In genomic region chr3:111299070-111299672, GRCh38 we compare ENCODE assay signal across 13 cellular contexts.
A peak's percentile ranks its signal among the peaks of the same experiment; 100 is the strongest.
DNase-seq lines count a peak whose midpoint lies in the region; ATAC-seq and TF ChIP-seq lines count a peak whose summit lies in the region.
"Had no signal": no experiment of that assay in that cellular context is flagged by ENCODE, and none has a peak within 500 bp of the region (broad histone marks: within the 10 kb centered on the region; RNA-seq: fewer than 3 reads in every experiment).

No MANE protein-coding gene starts in this region.

- no peaks in the 10 kb centered on the region for H3K27me3 Mint-ChIP-seq in activated CD8-positive, alpha-beta memory T cell treated with anti-CD3 and anti-CD28 coated beads, Interleukin-2, amount 10 ng/mL, durations not matched to agents 7 days and 5 days

- H3K27me3 ChIP-seq in SJCRH30: no peaks in the 10 kb centered on the region
- H3K27me3 ChIP-seq: right atrium auricular region had no signal

- H3K4me3 Mint-ChIP-seq in activated CD8-positive, alpha-beta memory T cell treated with anti-CD3 and anti-CD28 coated beads, Interleukin-2, amount 10 ng/mL, durations not matched to agents 7 days and 5 days: no peak overlapping the region
- no peak overlapping the region for H3K4me3 Mint-ChIP-seq in stimulated activated effector memory CD8-positive, alpha-beta T cell treated with anti-CD3 and anti-CD28 coated beads, Interleukin-12 subunit alpha, Interleukin-12 subunit beta, amount 100 ng/mL, for 72 hours

- peaks cover 5% of the 10 kb centered on the region for H3K9me3 Mint-ChIP-seq in activated CD8-positive, alpha-beta memory T cell treated with anti-CD3 and anti-CD28 coated beads, Interleukin-2, amount 10 ng/mL, durations not matched to agents 7 days and 5 days (ENCODE audit: low read depth)
- H3K9me3 Mint-ChIP-seq in stimulated activated effector memory CD8-positive, alpha-beta T cell treated with anti-CD3 and anti-CD28 coated beads, Interleukin-12 subunit alpha, Interleukin-12 subunit beta, amount 100 ng/mL, for 72 hours: no peaks in the 10 kb centered on the region

- no peaks in the 10 kb centered on the region for H3K9me3 ChIP-seq in SJCRH30 (replicated peaks)
- H3K9me3 ChIP-seq: right atrium auricular region had no signal

- no peak for DNase-seq in activated CD8-positive, alpha-beta memory T cell treated with anti-CD3 and anti-CD28 coated beads, Interleukin-2, amount 10 ng/mL, durations not matched to agents 7 days and 5 days
- DNase-seq in activated CD8-positive, alpha-beta memory T cell treated with anti-CD3 and anti-CD28 coated beads, Interleukin-2, amount 50 U/mL, for 48 hours: no peak
- DNase-seq in SJCRH30 (peak; percentile 83 to 96), fibroblast of mammary gland (ENCODE audit: low read depth) (peak; percentile 51), NCI-H1930 (lab: John Stamatoyannopoulos, UW) (no peak), epidermal melanocyte (ENCODE audit: insufficient read length, low spot score) (no peak), GM10248 (ENCODE audit: extremely low spot score) (no peak)
- DNase-seq in stimulated activated effector memory CD8-positive, alpha-beta T cell treated with anti-CD3 and anti-CD28 coated beads, Interleukin-12 subunit alpha, Interleukin-12 subunit beta, amount 100 ng/mL, for 72 hours (ENCODE audit: low spot score in 2 of 2): no peak
- DNase-seq: activated T-cell treated with anti-CD3 and anti-CD28 coated beads, Interleukin-2, amount 50 U/mL, for 1 hour; DMS 273 treated with DMSO at 0.1 percent for 48 hours had no signal

- peaks cover 6% of the 10 kb centered on the region for H3K36me3 Mint-ChIP-seq in activated CD8-positive, alpha-beta memory T cell treated with anti-CD3 and anti-CD28 coated beads, Interleukin-2, amount 10 ng/mL, durations not matched to agents 7 days and 5 days
- no peaks in the 10 kb centered on the region for H3K36me3 Mint-ChIP-seq in stimulated activated effector memory CD8-positive, alpha-beta T cell treated with anti-CD3 and anti-CD28 coated beads, Interleukin-12 subunit alpha, Interleukin-12 subunit beta, amount 100 ng/mL, for 72 hours

- peak overlapping the region; percentile 41 for H3K27ac ChIP-seq in SJCRH30
- H3K27ac ChIP-seq: KMS-11, right atrium auricular region had no signal

- peaks cover 50% of the 10 kb centered on the region for H3K4me1 Mint-ChIP-seq in activated CD8-positive, alpha-beta memory T cell treated with anti-CD3 and anti-CD28 coated beads, Interleukin-2, amount 10 ng/mL, durations not matched to agents 7 days and 5 days
- peaks cover 16% of the 10 kb centered on the region for H3K4me1 Mint-ChIP-seq in stimulated activated effector memory CD8-positive, alpha-beta T cell treated with anti-CD3 and anti-CD28 coated beads, Interleukin-12 subunit alpha, Interleukin-12 subunit beta, amount 100 ng/mL, for 72 hours

- peaks cover 21% of the 10 kb centered on the region for H3K4me1 ChIP-seq in SJCRH30
- H3K4me1 ChIP-seq: right atrium auricular region had no signal

- TF ChIP-seq CTCF in fibroblast of mammary gland (conservative IDR thresholded peaks at IDR 0.05; ENCODE audit: control insufficient read depth, insufficient read depth, low read depth, low read length) (peak; percentile 18), GM10248 (IDR thresholded peaks at IDR 0.05; ENCODE audit: control extremely low read depth, extremely low read depth, low read depth, missing control alignments) (no peak)

- POLR2A ChIA-PET in GM10248 (lab: Yijun Ruan, JAX): no interaction called here

- H3K27ac Mint-ChIP-seq in activated CD8-positive, alpha-beta memory T cell treated with anti-CD3 and anti-CD28 coated beads, Interleukin-2, amount 10 ng/mL, durations not matched to agents 7 days and 5 days: no peak overlapping the region
- H3K27ac Mint-ChIP-seq in stimulated activated effector memory CD8-positive, alpha-beta T cell treated with anti-CD3 and anti-CD28 coated beads, Interleukin-12 subunit alpha, Interleukin-12 subunit beta, amount 100 ng/mL, for 72 hours: peak overlapping the region; percentile 23

- H3K4me3 ChIP-seq in SJCRH30 (no peak overlapping the region), fibroblast of mammary gland (ENCODE audit: control insufficient read depth, low read depth, low read length) (no peak overlapping the region)
- H3K4me3 ChIP-seq: right atrium auricular region had no signal

- H3K36me3 ChIP-seq in SJCRH30: no peaks in the 10 kb centered on the region
- H3K36me3 ChIP-seq: right atrium auricular region had no signal

- peak; percentile 45 for ATAC-seq in activated CD8-positive, alpha-beta memory T cell treated with anti-CD3 and anti-CD28 coated beads, Interleukin-2, amount 10 ng/mL, durations not matched to agents 7 days and 5 days
- peak; percentile 65 for ATAC-seq in stimulated activated effector memory CD8-positive, alpha-beta T cell treated with anti-CD3 and anti-CD28 coated beads, Interleukin-12 subunit alpha, Interleukin-12 subunit beta, amount 100 ng/mL, for 72 hours
- ATAC-seq: esophagus mucosa had no signal

- CTCF ChIA-PET in activated CD8-positive, alpha-beta memory T cell treated with anti-CD3 and anti-CD28 coated beads, Interleukin-2, amount 10 ng/mL, durations not matched to agents 7 days and 5 days (lab: Charles Lee): interaction anchor here (0.8 to 1.4 kb wide), 4 partner anchors 38 to 240 kb away, joined by 3 to 6 read pairs (median 4); no protein-coding TSS in a partner anchor
- CTCF ChIA-PET in GM10248 (lab: Yijun Ruan, JAX): no interaction called here

Comparison
In these comparisons a context has a peak if more than half of its experiments do, and no peak if none do; other contexts are left out.
1. DNase-seq: peak in SJCRH30 (2 of 2) and fibroblast of mammary gland (single experiment); none in activated CD8-positive, alpha-beta memory T cell treated with anti-CD3 and anti-CD28 coated beads, Interleukin-2, amount 10 ng/mL, durations not matched to agents 7 days and 5 days (single experiment), activated CD8-positive, alpha-beta memory T cell treated with anti-CD3 and anti-CD28 coated beads, Interleukin-2, amount 50 U/mL, for 48 hours (single experiment), stimulated activated effector memory CD8-positive, alpha-beta T cell treated with anti-CD3 and anti-CD28 coated beads, Interleukin-12 subunit alpha, Interleukin-12 subunit beta, amount 100 ng/mL, for 72 hours (0 of 2), NCI-H1930 (0 of 2), epidermal melanocyte (single experiment) and GM10248 (single experiment).